ENCODE assay signal across 18 cellular contexts in genomic region chr18:28485210-28485801, GRCh38.
A peak's percentile ranks its signal among the peaks of the same experiment; 100 is the strongest.
DNase-seq lines count a peak whose midpoint lies in the region; ATAC-seq and TF ChIP-seq lines count a peak whose summit lies in the region.
"Had no signal": no experiment of that assay in that cellular context is flagged by ENCODE, and none has a peak within 500 bp of the region (broad histone marks: within the 10 kb centered on the region; RNA-seq: fewer than 3 reads in every experiment).

No MANE protein-coding gene starts in this region.

- no peak overlapping the region for H3K4me3 Mint-ChIP-seq in dendritic cell treated with granulocyte-macrophage colony-stimulating factor and Interleukin-4, amounts not matched to agents 40 ng/mL and 50 ng/mL, for 4 days

- no peak overlapping the region for H2BK12ac ChIP-seq in neuronal stem cell (ENCODE audit: low read length)

- TF ChIP-seq CTCF in A673 (conservative IDR thresholded peaks at IDR 0.05; ENCODE audit: low read depth, low read length), result no peak

- H3K9me3 ChIP-seq in A673 (ENCODE audit: low read depth, low read length, poor library complexity, severe bottlenecking) (no peaks in the 10 kb centered on the region), neuronal stem cell (replicated peaks in 1 of 2; ENCODE audit: control insufficient read depth in 2 of 2, insufficient read depth in 1 of 2, low read depth in 1 of 2, low read length in 2 of 2) (no peaks in the 10 kb centered on the region)
- H3K9me3 ChIP-seq: SJCRH30 had no signal

- H3K14ac ChIP-seq in neuronal stem cell (ENCODE audit: low read length), result no peak overlapping the region

- no peaks in the 10 kb centered on the region for H3K36me3 ChIP-seq in A673 (ENCODE audit: insufficient read depth, low read length, poor library complexity, severe bottlenecking)
- H3K36me3 ChIP-seq in neuronal stem cell (replicated peaks in 1 of 2; ENCODE audit: control insufficient read depth in 2 of 2, insufficient read depth in 2 of 2, low read length in 2 of 2), result no peaks in the 10 kb centered on the region
- H3K36me3 ChIP-seq: SJCRH30 had no signal

- H3K4me2 ChIP-seq in neuronal stem cell (ENCODE audit: insufficient read depth, low read length, poor library complexity, severe bottlenecking), result no peak overlapping the region

- no TSS peak for BruUV-seq in A673 (replicated peaks; lab: Mats Ljungman, UMichigan)

- ATAC-seq in GM21390 (IDR thresholded peaks at IDR 0.05; ENCODE audit: unreplicated experiment) (peak; percentile 34), HG03520 (IDR thresholded peaks at IDR 0.05; ENCODE audit: unreplicated experiment) (no peak)

- no peak overlapping the region for H3K23ac ChIP-seq in neuronal stem cell (ENCODE audit: low read depth, low read length, poor library complexity)

- H2BK15ac ChIP-seq in neuronal stem cell (ENCODE audit: low read length), result no peak overlapping the region

- no peak overlapping the region for H3K9ac ChIP-seq in neuronal stem cell (ENCODE audit: low read depth, low read length, poor library complexity)

- H4K8ac ChIP-seq in neuronal stem cell (ENCODE audit: low read depth, low read length), result no peak overlapping the region

- H3K9me3 Mint-ChIP-seq in dendritic cell treated with granulocyte-macrophage colony-stimulating factor and Interleukin-4, amounts not matched to agents 40 ng/mL and 50 ng/mL, for 4 days, result peaks cover 18% of the 10 kb centered on the region

- H3K27me3 ChIP-seq in A673 (replicated peaks; ENCODE audit: insufficient read depth, low read depth, low read length, poor library complexity), result no peaks in the 10 kb centered on the region
- no peaks in the 10 kb centered on the region for H3K27me3 ChIP-seq in neuronal stem cell (ENCODE audit: control insufficient read depth in 3 of 3, insufficient read depth in 3 of 3, low read depth in 1 of 3, low read length in 3 of 3)
- H3K27me3 ChIP-seq: SJCRH30 had no signal

- peaks cover 16% of the 10 kb centered on the region for H3K4me1 Mint-ChIP-seq in dendritic cell treated with granulocyte-macrophage colony-stimulating factor and Interleukin-4, amounts not matched to agents 40 ng/mL and 50 ng/mL, for 4 days (ENCODE audit: low read depth)

- H3K79me1 ChIP-seq in neuronal stem cell (ENCODE audit: low read depth, low read length), result no peaks in the 10 kb centered on the region

- H3K4me1 ChIP-seq in A673 (ENCODE audit: insufficient read depth, low read length, poor library complexity, severe bottlenecking) (peaks cover 5% of the 10 kb centered on the region), neuronal stem cell (ENCODE audit: control insufficient read depth in 2 of 2, insufficient read depth in 1 of 2, low read depth in 1 of 2, low read length in 2 of 2) (peaks cover 0 to 1% of the 10 kb centered on the region in 2 donors)
- H3K4me1 ChIP-seq: SJCRH30 had no signal

- no peaks in the 10 kb centered on the region for H3K27me3 Mint-ChIP-seq in dendritic cell treated with granulocyte-macrophage colony-stimulating factor and Interleukin-4, amounts not matched to agents 40 ng/mL and 50 ng/mL, for 4 days

- CTCF ChIA-PET in A673 (lab: Charles Lee), result no interaction called here

- H2BK5ac ChIP-seq in neuronal stem cell (ENCODE audit: low read length), result no peak overlapping the region

- no peak overlapping the region for H3K27ac ChIP-seq in A673 (ENCODE audit: low read depth, low read length, poor library complexity, severe bottlenecking)
- H3K27ac ChIP-seq in neuronal stem cell (replicated peaks; ENCODE audit: low read length), result no peak overlapping the region
- H3K27ac ChIP-seq: HL-60, SJCRH30 had no signal

- intact Hi-C loops in A673 (cut with micrococcal nuclease; ENCODE audit: unreplicated experiment), result no loop called here
- intact Hi-C loops in dendritic cell treated with granulocyte-macrophage colony-stimulating factor and Interleukin-4, amounts not matched to agents 40 ng/mL and 50 ng/mL, for 4 days (cut with micrococcal nuclease), result no loop called here

- H4K91ac ChIP-seq in neuronal stem cell (ENCODE audit: low read depth, low read length, poor library complexity), result no peak overlapping the region

- H2AFZ ChIP-seq in neuronal stem cell (ENCODE audit: low read length), result no peak overlapping the region

- no peak overlapping the region for H2AK5ac ChIP-seq in neuronal stem cell (ENCODE audit: low read depth, low read length)

- H3K27ac Mint-ChIP-seq in dendritic cell treated with granulocyte-macrophage colony-stimulating factor and Interleukin-4, amounts not matched to agents 40 ng/mL and 50 ng/mL, for 4 days, result peak overlapping the region; percentile 62

- no peak overlapping the region for H3K4ac ChIP-seq in neuronal stem cell (ENCODE audit: low read length)

- no peak overlapping the region for H3K18ac ChIP-seq in neuronal stem cell (ENCODE audit: low read length)

- H2BK120ac ChIP-seq in neuronal stem cell (ENCODE audit: low read depth, low read length), result no peak overlapping the region

- POLR2A ChIA-PET in A673 (lab: Charles Lee; ENCODE audit: low non-redundant PET), result no interaction called here

- H3K4me3 ChIP-seq in A673 (ENCODE audit: low read depth, low read length, poor library complexity, severe bottlenecking) (no peak overlapping the region), neuronal stem cell (ENCODE audit: low read length in 2 of 2) (no peak overlapping the region)
- H3K4me3 ChIP-seq: SJCRH30 had no signal

- no peaks in the 10 kb centered on the region for H3K36me3 Mint-ChIP-seq in dendritic cell treated with granulocyte-macrophage colony-stimulating factor and Interleukin-4, amounts not matched to agents 40 ng/mL and 50 ng/mL, for 4 days (ENCODE audit: low read depth)

- DNase-seq in A673 (ENCODE audit: low spot score) (peak; percentile 45), LHCN-M2 (ENCODE audit: low read depth) (peak; percentile 6), NCI-H748 (lab: John Stamatoyannopoulos, UW; ENCODE audit: unreplicated experiment) (no peak), neuronal stem cell (ENCODE audit: low spot score) (no peak)
- no peak for DNase-seq in activated naive CD4-positive, alpha-beta T cell treated with anti-CD3 and anti-CD28 coated beads, Interleukin-2, amount 50 U/mL, for 16 hours
- DNase-seq: 8988T, C1 segment of cervical spinal cord, H7, NCI-H1417 treated with DMSO at 0.1 percent for 48 hours, NCI-H2029, NCI-H2171 treated with DMSO at 0.1 percent for 48 hours, NCI-H82, RPMI8226, SJCRH30 had no signal

Comparison
In these comparisons a context has a peak if more than half of its experiments do, and no peak if none do; other contexts are left out.
1. DNase-seq: peak in A673 (single experiment) and LHCN-M2 (single experiment); none in NCI-H748 (single experiment), neuronal stem cell (single experiment) and activated naive CD4-positive, alpha-beta T cell treated with anti-CD3 and anti-CD28 coated beads, Interleukin-2, amount 50 U/mL, for 16 hours (single experiment).